10 cellular contexts compared by ENCODE assay signal in the genomic region with DNA sequence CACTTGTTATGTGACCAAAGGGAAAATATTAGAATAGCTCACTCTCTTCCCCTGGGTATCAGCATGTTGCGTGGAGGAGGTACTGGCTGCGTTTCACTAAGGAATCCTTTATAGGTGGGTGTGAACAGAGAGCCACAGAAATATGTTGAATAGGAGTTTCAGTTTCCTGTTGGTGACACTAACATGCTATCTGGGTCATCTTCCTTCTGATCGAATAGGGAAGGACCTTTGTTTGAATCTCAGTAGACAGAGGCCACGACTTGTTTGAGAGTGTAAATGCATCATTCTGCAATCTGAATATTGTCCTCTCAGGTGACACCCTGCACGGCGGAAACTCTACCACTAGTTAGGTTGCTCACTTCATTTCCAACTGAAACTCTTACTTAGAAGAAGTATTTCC.
DNase-seq lines count a peak whose midpoint lies in the region; ATAC-seq and TF ChIP-seq lines count a peak whose summit lies in the region.
"Had no signal": no experiment of that assay in that cellular context is flagged by ENCODE, and none has a peak within 500 bp of the region (broad histone marks: within the 10 kb centered on the region; RNA-seq: fewer than 3 reads in every experiment).

No MANE protein-coding gene starts in this region.

- H3K9me3 ChIP-seq in CD4-positive, CD25-positive, alpha-beta regulatory T cell (ENCODE audit: control insufficient read depth in 2 of 2, low read length in 2 of 2), result no peaks in the 10 kb centered on the region
- no peaks in the 10 kb centered on the region for H3K9me3 ChIP-seq in Caco-2

- H3K27ac ChIP-seq in CD4-positive, CD25-positive, alpha-beta regulatory T cell (ENCODE audit: insufficient read depth, low read length, poor library complexity, severe bottlenecking), result peak overlapping the region; percentile 7

- H3K36me3 ChIP-seq in CD4-positive, CD25-positive, alpha-beta regulatory T cell (ENCODE audit: control insufficient read depth, insufficient read depth, low read length), result peaks cover 15% of the 10 kb centered on the region
- H3K36me3 ChIP-seq in Caco-2 (ENCODE audit: control insufficient read depth, insufficient read depth, low read length), result no peaks in the 10 kb centered on the region; the same call in 1 of the 2 replicates

- peaks cover 36% of the 10 kb centered on the region for H3K36me3 Mint-ChIP-seq in CD4-positive, CD25-positive, alpha-beta regulatory T cell
- H3K36me3 Mint-ChIP-seq in Caco-2 (ENCODE audit: insufficient read depth, unreplicated experiment), result peaks cover 5% of the 10 kb centered on the region

- H3K27me3 Mint-ChIP-seq in CD4-positive, CD25-positive, alpha-beta regulatory T cell, result no peaks in the 10 kb centered on the region
- H3K27me3 Mint-ChIP-seq in Caco-2 (ENCODE audit: insufficient read depth, unreplicated experiment), result no peaks in the 10 kb centered on the region
- H3K27me3 Mint-ChIP-seq: CD4-positive, alpha-beta memory T cell had no signal

- H3K9me3 Mint-ChIP-seq in CD4-positive, CD25-positive, alpha-beta regulatory T cell, result peaks cover 0 to 2% (median 0%) of the 10 kb centered on the region in 7 donors
- H3K9me3 Mint-ChIP-seq in Caco-2 (ENCODE audit: unreplicated experiment), result no peaks in the 10 kb centered on the region
- H3K9me3 Mint-ChIP-seq: T-helper 1 cell treated with Interleukin-12 subunit alpha and Interleukin-12 subunit beta and Interleukin-4 antibody, amounts not matched to agents 30 μg/mL and 1 μg/mL, for 36 hours had no signal

- no TSS peak for BruUV-seq in Caco-2 (replicated peaks; lab: Mats Ljungman, UMichigan)

- TF ChIP-seq CTCF in Caco-2 (IDR thresholded peaks at IDR 0.05; ENCODE audit: insufficient read depth in 1 of 2, low read depth in 1 of 2, low read length in 1 of 2, severe bottlenecking in 1 of 2, unreplicated experiment in 1 of 2), result no peak

- peak in 1 of 2 donors; percentile 30 for ATAC-seq in CD4-positive, CD25-positive, alpha-beta regulatory T cell (ENCODE audit: low read depth in 2 of 2)
- ATAC-seq in GM18909 (IDR thresholded peaks at IDR 0.05; ENCODE audit: poor library complexity, unreplicated experiment), result peak; percentile 84
- ATAC-seq in HG02678 (IDR thresholded peaks at IDR 0.05; ENCODE audit: unreplicated experiment), result peak; percentile 79
- ATAC-seq in HG03558 (IDR thresholded peaks at IDR 0.05; ENCODE audit: extremely low read depth, unreplicated experiment), result peak; percentile 51
- no peak for ATAC-seq in left ventricle myocardium superior

- POLR2A ChIA-PET in Caco-2 (lab: Charles Lee), result no interaction called here

- H3K4me1 Mint-ChIP-seq in CD4-positive, CD25-positive, alpha-beta regulatory T cell, result peaks cover 35 to 74% (median 50%) of the 10 kb centered on the region in 4 donors
- peaks cover 19% of the 10 kb centered on the region for H3K4me1 Mint-ChIP-seq in Caco-2 (ENCODE audit: low read depth, unreplicated experiment)

- no peak overlapping the region for H3K4me3 ChIP-seq in CD4-positive, CD25-positive, alpha-beta regulatory T cell (ENCODE audit: low read depth, low read length)
- no peak overlapping the region for H3K4me3 ChIP-seq in Caco-2 (ENCODE audit: low read depth, low read length)

- H3K27me3 ChIP-seq in CD4-positive, CD25-positive, alpha-beta regulatory T cell (ENCODE audit: control insufficient read depth, insufficient read depth, low read length), result no peaks in the 10 kb centered on the region
- H3K27me3 ChIP-seq in Caco-2 (replicated peaks; ENCODE audit: control insufficient read depth, insufficient read depth, low read length), result no peaks in the 10 kb centered on the region

- H3K4me3 Mint-ChIP-seq in CD4-positive, CD25-positive, alpha-beta regulatory T cell, result peak overlapping the region in 1 of 4 donors; percentile 43
- no peak overlapping the region for H3K4me3 Mint-ChIP-seq in Caco-2 (ENCODE audit: unreplicated experiment)

- peak in 1 of 3 donors; percentile 42 for DNase-seq in CD4-positive, CD25-positive, alpha-beta regulatory T cell
- no peak for DNase-seq in SIG-M5 treated with dmso at 0.1 percent for 504 hours (lab: John Stamatoyannopoulos, UW; ENCODE audit: unreplicated experiment)
- DNase-seq in NCI-H1092 (lab: John Stamatoyannopoulos, UW), result no peak
- no peak for DNase-seq in left ventricle myocardium superior
- DNase-seq in Caco-2, result no peak
- DNase-seq: CD4-positive, alpha-beta memory T cell had no signal

- peak overlapping the region; percentile 56 to 74 (median 71) for H3K27ac Mint-ChIP-seq in CD4-positive, CD25-positive, alpha-beta regulatory T cell
- H3K27ac Mint-ChIP-seq in Caco-2 (ENCODE audit: unreplicated experiment), result no peak overlapping the region

- peaks cover 11% of the 10 kb centered on the region for H3K4me1 ChIP-seq in CD4-positive, CD25-positive, alpha-beta regulatory T cell (ENCODE audit: control insufficient read depth, insufficient read depth, low read length, poor library complexity, severe bottlenecking)
- H3K4me1 ChIP-seq in Caco-2, result peaks cover 35% of the 10 kb centered on the region

- intact Hi-C loops in left ventricle myocardium superior (cut with micrococcal nuclease) (loop anchor here (10.0 kb wide), 1 partner anchor 130 kb away; no protein-coding TSS in a partner anchor), Caco-2 (cut with micrococcal nuclease; ENCODE audit: unreplicated experiment) (no loop called here)

- CTCF ChIA-PET in Caco-2 (lab: Charles Lee), result no interaction called here
